Comparison of ENCODE assay signal across 8 cellular contexts in the genomic region with DNA sequence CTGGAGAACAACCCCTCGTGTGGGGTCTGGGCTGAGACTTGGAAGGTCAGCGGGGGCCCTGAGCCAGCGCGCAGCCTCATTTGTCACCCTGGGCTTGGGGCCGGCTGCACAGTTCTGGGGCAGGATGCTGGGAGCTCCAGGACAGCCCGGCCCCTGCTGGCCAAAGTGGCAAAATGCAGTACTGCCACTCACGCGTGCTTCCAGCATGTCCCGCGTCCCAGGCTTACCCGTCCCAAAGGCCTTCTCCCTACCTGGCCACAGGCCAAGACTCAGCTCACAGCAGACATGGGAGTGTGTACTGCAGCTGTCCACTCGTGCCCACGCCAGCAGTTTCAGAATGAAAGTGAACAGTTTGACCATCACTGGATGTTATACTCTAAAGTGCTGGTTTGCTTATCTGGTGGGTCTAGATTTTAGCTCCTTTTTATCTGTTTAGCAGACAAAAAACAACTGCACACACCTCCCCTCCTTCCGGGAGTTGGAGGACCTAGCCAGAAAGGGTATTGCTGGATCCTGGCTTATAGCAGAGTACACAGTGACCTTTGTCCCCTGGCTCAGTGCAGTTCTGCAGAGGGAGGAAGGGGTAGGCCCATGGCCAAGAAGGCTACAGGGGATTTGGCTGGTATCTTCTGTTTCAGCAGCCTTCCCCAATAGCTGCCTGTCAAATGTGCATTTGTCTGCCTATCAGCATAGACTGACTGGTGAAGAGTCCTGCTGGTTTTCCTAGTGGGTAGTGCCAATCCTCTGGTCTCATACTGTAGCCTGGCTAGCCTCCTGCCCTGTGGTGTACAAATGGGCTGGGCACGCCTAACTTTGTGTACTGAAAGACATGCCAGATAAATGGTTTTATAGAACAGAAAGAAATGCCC. TPM values are rescaled to one million over a fixed set of nuclear protein-coding genes. Genes with fewer than 3 reads are reported as not detected.
DNase-seq lines count a peak whose midpoint lies in the region; ATAC-seq and TF ChIP-seq lines count a peak whose summit lies in the region.

No MANE protein-coding gene starts in this region.

- H3K9me3 ChIP-seq in right cardiac atrium (ENCODE audit: control insufficient read depth, low read length): no peaks in the 10 kb centered on the region

- in situ Hi-C loops in astrocyte of the cerebellum (cut with HindIII; ENCODE audit: low sequenced_read_pairs): no loop called here

- TF ChIP-seq CTCF in astrocyte of the cerebellum (IDR thresholded peaks at IDR 0.05; ENCODE audit: low read depth, low read length, missing control alignments): peak; percentile 88

- peaks cover 17% of the 10 kb centered on the region for H3K4me1 ChIP-seq in right cardiac atrium (ENCODE audit: control insufficient read depth, insufficient read depth, low read length)

- H3K4me3 ChIP-seq in astrocyte of the cerebellum (ENCODE audit: low read depth, low read length) (no peak overlapping the region), right cardiac atrium (ENCODE audit: low read length) (no peak overlapping the region)

- H3K27me3 ChIP-seq in right cardiac atrium (ENCODE audit: control insufficient read depth, insufficient read depth): no peaks in the 10 kb centered on the region

- DNase-seq in A172 (ENCODE audit: low spot score) (peak; percentile 11), HPDE6-E6E7 (ENCODE audit: extremely low spot score) (peak; percentile 26), T-helper 22 cell (ENCODE audit: low read depth) (peak; percentile 13), astrocyte of the cerebellum (ENCODE audit: low read depth) (peak; percentile 37), right cardiac atrium (peak; percentile 95 to 98 (median 97)), putamen (ENCODE audit: low spot score) (peak; percentile 95)

- peak overlapping the region; percentile 95 for H3K27ac ChIP-seq in right cardiac atrium (ENCODE audit: low read length)

- ATAC-seq in GM18511 (IDR thresholded peaks at IDR 0.05; ENCODE audit: unreplicated experiment) (peak; percentile 88), right cardiac atrium (peak; percentile 90 to 93), HG02870 (IDR thresholded peaks at IDR 0.05; ENCODE audit: unreplicated experiment) (no peak)

- intact Hi-C loops in right cardiac atrium (cut with DNase I): no loop called here

- 8% methylated on average over 15 of the region's 15 CpGs for WGBS in right cardiac atrium

RNA-seq across cellular contexts. Expression of gene IP6K2, which starts 23.2 kb away (rescaled TPM):
- total RNA-seq in A172 (2014; rRNA removed; shearing (Covaris generic)): 64.1 and 73.4 TPM in 2 replicates
- 10 to 100 TPM; 21.2 to 43.2 (median 33.8) TPM for total RNA-seq in right cardiac atrium
- polyA plus RNA-seq in right cardiac atrium: 57.8 TPM

RNA-seq across cellular contexts. Expression of gene NCKIPSD, which starts 54.5 kb away (rescaled TPM):
- 23.6 and 37.7 TPM in 2 replicates for total RNA-seq in A172 (2014; rRNA removed; shearing (Covaris generic))
- total RNA-seq in right cardiac atrium: 10 to 100 TPM; 31.1 to 49.8 (median 42.1) TPM
- polyA plus RNA-seq in right cardiac atrium: 32.5 TPM

Comparison
In these comparisons a context has a peak if more than half of its experiments do, and no peak if none do; other contexts are left out.
1. DNase-seq: peak in every context shown above with its lines; median percentile 97 in right cardiac atrium; 95 in putamen; 37 in astrocyte of the cerebellum; 26 in HPDE6-E6E7; 13 in T-helper 22 cell; 11 in A172.